ENCODE assay signal across 1 cellular context in the genomic region with DNA sequence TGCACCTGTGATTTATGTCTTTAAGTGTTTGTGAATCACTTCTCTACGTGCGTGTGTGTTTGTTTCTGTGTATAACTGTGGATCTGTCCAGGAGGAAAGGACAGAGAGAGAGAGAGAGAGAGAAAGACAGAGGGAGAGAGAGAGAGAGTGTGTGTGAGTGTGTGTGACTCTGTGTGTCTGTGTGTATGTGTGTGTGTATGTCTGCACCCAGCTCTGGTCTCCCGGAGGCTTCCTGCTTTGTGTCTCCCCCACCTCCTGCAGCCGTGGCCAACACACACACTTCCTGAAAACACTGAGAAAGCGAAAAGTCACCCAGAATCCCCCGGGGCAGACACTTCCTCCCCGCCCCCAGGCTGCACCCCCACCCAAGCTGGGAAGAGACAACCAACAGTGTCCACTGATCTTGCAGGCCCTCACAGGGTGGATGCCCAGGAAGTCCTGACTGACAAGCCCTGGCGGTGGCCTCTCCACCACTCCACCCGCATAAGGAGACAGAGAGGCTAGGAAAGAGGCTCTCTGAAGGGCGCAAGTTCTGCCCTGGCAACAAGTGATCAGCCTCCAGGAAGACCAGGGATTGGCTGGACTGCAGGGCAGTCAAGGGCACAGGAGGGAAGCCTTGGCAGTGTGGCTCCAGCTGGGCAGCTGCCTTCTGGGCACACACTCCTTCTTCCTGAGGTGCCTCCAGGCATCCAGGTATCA.
A peak's percentile ranks its signal among the peaks of the same experiment; 100 is the strongest.
TF ChIP-seq lines count a peak whose summit lies in the region.

No MANE protein-coding gene starts in this region.

TF ChIP-seq in K562, 482 proteins besides CTCF, POLR2A, EP300 and RAD21 (continued from another document and continues in another):
- TF ChIP-seq, protein P1, sequence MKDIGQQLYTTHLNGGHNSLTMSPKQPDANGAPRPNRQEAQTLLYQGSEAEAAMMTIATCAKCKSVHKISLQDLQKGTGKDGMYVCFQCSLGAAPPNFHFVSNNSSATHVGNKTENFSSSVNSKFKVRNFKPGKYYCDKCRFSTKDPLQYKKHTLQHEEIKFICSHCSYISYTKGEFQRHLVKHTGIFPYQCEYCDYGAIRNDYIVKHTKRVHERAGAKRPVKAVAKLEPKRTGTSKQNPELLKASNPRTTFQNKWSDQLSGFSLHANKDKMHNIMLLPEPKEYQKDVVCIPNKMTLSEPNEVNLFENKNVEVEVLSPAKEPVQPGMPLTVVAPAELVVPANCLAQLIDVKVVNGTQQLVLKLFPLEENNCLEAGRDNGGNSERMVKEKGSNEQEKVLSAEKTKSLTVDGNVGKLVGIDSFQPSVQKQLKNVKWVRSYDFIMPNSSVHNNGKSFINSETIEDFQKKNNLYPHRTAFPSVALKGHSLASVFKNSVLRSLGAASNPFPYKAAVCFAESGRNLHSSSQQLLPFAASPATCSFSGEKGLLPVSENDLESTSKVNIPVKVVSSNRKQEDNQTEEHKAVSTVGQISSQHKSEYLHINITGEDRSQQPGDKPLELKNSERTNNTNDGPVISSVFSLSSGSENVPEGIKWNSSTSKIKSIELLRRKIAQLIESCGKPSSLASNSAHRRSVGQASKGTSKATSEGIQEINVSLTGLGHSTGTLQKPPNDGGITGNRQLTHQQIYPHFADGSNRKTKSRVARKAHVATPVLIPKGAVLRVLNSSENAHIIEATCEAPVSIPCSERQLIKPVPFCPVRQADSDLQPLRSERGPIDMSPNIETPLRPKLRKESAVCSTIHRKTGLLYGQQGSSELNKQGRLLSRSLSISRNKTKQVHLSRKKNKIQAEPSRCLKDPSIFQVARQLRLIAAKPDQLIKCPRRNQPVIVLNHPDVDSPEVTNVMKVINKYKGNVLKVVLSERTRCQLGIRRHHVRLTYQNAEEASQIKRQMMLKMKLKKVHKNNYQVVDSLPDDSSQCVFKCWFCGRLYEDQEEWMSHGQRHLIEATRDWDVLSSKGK (CRISPR knock-in tag; IDR thresholded peaks at IDR 0.05), result no peak
- TF ChIP-seq DIDO1 (tag; IDR thresholded peaks at IDR 0.05; ENCODE audit: low read depth) (no peak), TAF1 (IDR thresholded peaks at IDR 0.05; ENCODE audit: control insufficient read depth, extremely low read depth, insufficient read depth, low read length, severe bottlenecking) (peak; percentile 50), SRSF9 (IDR thresholded peaks at IDR 0.05; ENCODE audit: borderline replicate concordance, low read depth, low read length) (no peak), SMARCA4 (IDR thresholded peaks at IDR 0.05) (peak; percentile 64), BRD9 (IDR thresholded peaks at IDR 0.05; ENCODE audit: low read depth, partially characterized antibody) (no peak), ZNF263 (CRISPR knock-in tag; IDR thresholded peaks at IDR 0.05; ENCODE audit: borderline replicate concordance) (no peak), ZNF134 (CRISPR knock-in tag; conservative IDR thresholded peaks at IDR 0.05) (no peak), ADNP (tag; IDR thresholded peaks at IDR 0.05) (no peak), KDM4B (IDR thresholded peaks at IDR 0.05; ENCODE audit: borderline replicate concordance in 2 of 2, low read depth in 1 of 2) (no peak), ZNF347 (CRISPR knock-in tag; IDR thresholded peaks at IDR 0.05; ENCODE audit: low read depth) (no peak), ZC3H8 (IDR thresholded peaks at IDR 0.05) (no peak), BDP1 (IDR thresholded peaks at IDR 0.05; ENCODE audit: insufficient read depth, insufficient read length) (no peak), ZNF445 (CRISPR knock-in tag; IDR thresholded peaks at IDR 0.05; ENCODE audit: low read depth) (no peak), RNF2 (IDR thresholded peaks at IDR 0.05) (no peak), ZNF143 (CRISPR knock-in tag; IDR thresholded peaks at IDR 0.05) (peak; percentile 67; the same call in 1 of the 2 replicates), ZBTB7A (IDR thresholded peaks at IDR 0.05; ENCODE audit: borderline replicate concordance, control insufficient read depth, low read depth, low read length) (no peak), BRD4 (IDR thresholded peaks at IDR 0.05) (no peak), ZNF57 (CRISPR knock-in tag; IDR thresholded peaks at IDR 0.05) (no peak), ZC3H11A (IDR thresholded peaks at IDR 0.05; ENCODE audit: low read depth, low read length) (no peak), CBX1 (IDR thresholded peaks at IDR 0.05; ENCODE audit: low read depth) (no peak), IFI16 (CRISPR knock-in tag; IDR thresholded peaks at IDR 0.05) (no peak), EGR1 (conservative IDR thresholded peaks at IDR 0.05) (peak; percentile 51), MCM3 (IDR thresholded peaks at IDR 0.05) (no peak), ZNF384 (IDR thresholded peaks at IDR 0.05; ENCODE audit: low read depth, low read length) (no peak), FOXJ2 (tag; IDR thresholded peaks at IDR 0.05) (no peak), COPS2 (conservative IDR thresholded peaks at IDR 0.05) (no peak)
- TF ChIP-seq, protein P2, sequence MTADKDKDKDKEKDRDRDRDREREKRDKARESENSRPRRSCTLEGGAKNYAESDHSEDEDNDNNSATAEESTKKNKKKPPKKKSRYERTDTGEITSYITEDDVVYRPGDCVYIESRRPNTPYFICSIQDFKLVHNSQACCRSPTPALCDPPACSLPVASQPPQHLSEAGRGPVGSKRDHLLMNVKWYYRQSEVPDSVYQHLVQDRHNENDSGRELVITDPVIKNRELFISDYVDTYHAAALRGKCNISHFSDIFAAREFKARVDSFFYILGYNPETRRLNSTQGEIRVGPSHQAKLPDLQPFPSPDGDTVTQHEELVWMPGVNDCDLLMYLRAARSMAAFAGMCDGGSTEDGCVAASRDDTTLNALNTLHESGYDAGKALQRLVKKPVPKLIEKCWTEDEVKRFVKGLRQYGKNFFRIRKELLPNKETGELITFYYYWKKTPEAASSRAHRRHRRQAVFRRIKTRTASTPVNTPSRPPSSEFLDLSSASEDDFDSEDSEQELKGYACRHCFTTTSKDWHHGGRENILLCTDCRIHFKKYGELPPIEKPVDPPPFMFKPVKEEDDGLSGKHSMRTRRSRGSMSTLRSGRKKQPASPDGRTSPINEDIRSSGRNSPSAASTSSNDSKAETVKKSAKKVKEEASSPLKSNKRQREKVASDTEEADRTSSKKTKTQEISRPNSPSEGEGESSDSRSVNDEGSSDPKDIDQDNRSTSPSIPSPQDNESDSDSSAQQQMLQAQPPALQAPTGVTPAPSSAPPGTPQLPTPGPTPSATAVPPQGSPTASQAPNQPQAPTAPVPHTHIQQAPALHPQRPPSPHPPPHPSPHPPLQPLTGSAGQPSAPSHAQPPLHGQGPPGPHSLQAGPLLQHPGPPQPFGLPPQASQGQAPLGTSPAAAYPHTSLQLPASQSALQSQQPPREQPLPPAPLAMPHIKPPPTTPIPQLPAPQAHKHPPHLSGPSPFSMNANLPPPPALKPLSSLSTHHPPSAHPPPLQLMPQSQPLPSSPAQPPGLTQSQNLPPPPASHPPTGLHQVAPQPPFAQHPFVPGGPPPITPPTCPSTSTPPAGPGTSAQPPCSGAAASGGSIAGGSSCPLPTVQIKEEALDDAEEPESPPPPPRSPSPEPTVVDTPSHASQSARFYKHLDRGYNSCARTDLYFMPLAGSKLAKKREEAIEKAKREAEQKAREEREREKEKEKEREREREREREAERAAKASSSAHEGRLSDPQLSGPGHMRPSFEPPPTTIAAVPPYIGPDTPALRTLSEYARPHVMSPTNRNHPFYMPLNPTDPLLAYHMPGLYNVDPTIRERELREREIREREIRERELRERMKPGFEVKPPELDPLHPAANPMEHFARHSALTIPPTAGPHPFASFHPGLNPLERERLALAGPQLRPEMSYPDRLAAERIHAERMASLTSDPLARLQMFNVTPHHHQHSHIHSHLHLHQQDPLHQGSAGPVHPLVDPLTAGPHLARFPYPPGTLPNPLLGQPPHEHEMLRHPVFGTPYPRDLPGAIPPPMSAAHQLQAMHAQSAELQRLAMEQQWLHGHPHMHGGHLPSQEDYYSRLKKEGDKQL (CRISPR knock-in tag; IDR thresholded peaks at IDR 0.05; ENCODE audit: borderline replicate concordance), result no peak
- TF ChIP-seq, protein P3, sequence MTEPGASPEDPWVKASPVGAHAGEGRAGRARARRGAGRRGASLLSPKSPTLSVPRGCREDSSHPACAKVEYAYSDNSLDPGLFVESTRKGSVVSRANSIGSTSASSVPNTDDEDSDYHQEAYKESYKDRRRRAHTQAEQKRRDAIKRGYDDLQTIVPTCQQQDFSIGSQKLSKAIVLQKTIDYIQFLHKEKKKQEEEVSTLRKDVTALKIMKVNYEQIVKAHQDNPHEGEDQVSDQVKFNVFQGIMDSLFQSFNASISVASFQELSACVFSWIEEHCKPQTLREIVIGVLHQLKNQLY (CRISPR knock-in tag; conservative IDR thresholded peaks at IDR 0.05), result no peak
- TF ChIP-seq, protein P4, sequence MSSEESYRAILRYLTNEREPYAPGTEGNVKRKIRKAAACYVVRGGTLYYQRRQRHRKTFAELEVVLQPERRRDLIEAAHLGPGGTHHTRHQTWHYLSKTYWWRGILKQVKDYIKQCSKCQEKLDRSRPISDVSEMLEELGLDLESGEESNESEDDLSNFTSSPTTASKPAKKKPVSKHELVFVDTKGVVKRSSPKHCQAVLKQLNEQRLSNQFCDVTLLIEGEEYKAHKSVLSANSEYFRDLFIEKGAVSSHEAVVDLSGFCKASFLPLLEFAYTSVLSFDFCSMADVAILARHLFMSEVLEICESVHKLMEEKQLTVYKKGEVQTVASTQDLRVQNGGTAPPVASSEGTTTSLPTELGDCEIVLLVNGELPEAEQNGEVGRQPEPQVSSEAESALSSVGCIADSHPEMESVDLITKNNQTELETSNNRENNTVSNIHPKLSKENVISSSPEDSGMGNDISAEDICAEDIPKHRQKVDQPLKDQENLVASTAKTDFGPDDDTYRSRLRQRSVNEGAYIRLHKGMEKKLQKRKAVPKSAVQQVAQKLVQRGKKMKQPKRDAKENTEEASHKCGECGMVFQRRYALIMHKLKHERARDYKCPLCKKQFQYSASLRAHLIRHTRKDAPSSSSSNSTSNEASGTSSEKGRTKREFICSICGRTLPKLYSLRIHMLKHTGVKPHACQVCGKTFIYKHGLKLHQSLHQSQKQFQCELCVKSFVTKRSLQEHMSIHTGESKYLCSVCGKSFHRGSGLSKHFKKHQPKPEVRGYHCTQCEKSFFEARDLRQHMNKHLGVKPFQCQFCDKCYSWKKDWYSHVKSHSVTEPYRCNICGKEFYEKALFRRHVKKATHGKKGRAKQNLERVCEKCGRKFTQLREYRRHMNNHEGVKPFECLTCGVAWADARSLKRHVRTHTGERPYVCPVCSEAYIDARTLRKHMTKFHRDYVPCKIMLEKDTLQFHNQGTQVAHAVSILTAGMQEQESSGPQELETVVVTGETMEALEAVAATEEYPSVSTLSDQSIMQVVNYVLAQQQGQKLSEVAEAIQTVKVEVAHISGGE (CRISPR knock-in tag; IDR thresholded peaks at IDR 0.05), result peak in 1 of 3 experiments; percentile 36; a peak in 1 of 6 replicates
- TF ChIP-seq, protein P5, sequence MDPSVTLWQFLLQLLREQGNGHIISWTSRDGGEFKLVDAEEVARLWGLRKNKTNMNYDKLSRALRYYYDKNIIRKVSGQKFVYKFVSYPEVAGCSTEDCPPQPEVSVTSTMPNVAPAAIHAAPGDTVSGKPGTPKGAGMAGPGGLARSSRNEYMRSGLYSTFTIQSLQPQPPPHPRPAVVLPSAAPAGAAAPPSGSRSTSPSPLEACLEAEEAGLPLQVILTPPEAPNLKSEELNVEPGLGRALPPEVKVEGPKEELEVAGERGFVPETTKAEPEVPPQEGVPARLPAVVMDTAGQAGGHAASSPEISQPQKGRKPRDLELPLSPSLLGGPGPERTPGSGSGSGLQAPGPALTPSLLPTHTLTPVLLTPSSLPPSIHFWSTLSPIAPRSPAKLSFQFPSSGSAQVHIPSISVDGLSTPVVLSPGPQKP (CRISPR knock-in tag; IDR thresholded peaks at IDR 0.05), result no peak
- TF ChIP-seq, protein P6, sequence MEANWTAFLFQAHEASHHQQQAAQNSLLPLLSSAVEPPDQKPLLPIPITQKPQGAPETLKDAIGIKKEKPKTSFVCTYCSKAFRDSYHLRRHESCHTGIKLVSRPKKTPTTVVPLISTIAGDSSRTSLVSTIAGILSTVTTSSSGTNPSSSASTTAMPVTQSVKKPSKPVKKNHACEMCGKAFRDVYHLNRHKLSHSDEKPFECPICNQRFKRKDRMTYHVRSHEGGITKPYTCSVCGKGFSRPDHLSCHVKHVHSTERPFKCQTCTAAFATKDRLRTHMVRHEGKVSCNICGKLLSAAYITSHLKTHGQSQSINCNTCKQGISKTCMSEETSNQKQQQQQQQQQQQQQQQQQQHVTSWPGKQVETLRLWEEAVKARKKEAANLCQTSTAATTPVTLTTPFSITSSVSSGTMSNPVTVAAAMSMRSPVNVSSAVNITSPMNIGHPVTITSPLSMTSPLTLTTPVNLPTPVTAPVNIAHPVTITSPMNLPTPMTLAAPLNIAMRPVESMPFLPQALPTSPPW (CRISPR knock-in tag; IDR thresholded peaks at IDR 0.05), result peak; percentile 53; the same call in 1 of the 2 replicates
